ENCODE assay signal across 19 cellular contexts in genomic region chrX:118188977-118189376, GRCh38.
A peak's percentile ranks its signal among the peaks of the same experiment; 100 is the strongest.
DNase-seq lines count a peak whose midpoint lies in the region; ATAC-seq and TF ChIP-seq lines count a peak whose summit lies in the region.
"Had no signal": no experiment of that assay in that cellular context is flagged by ENCODE, and none has a peak within 500 bp of the region (broad histone marks: within the 10 kb centered on the region; RNA-seq: fewer than 3 reads in every experiment).

No MANE protein-coding gene starts in this region.

- TF ChIP-seq CTCF in gastrocnemius medialis (IDR thresholded peaks at IDR 0.05 in 4 of 5, conservative IDR thresholded peaks at IDR 0.05 in 1 of 5) = no peak

- H3K27me3 ChIP-seq in right cardiac atrium (ENCODE audit: control insufficient read depth, insufficient read depth) (no peaks in the 10 kb centered on the region), gastrocnemius medialis (no peaks in the 10 kb centered on the region)
- H3K27me3 ChIP-seq: testis had no signal

- ATAC-seq in right cardiac atrium (peak; percentile 20 to 40), gastrocnemius medialis (no peak)

- H3K4me3 ChIP-seq in right cardiac atrium (ENCODE audit: low read length) (no peak overlapping the region), gastrocnemius medialis (no peak overlapping the region)
- H3K4me3 ChIP-seq: testis had no signal

- in situ Hi-C loops in KBM-7 (cut with MboI; ENCODE audit: low pct_unique_long_range_greater_than_20kb, low sequenced_read_pairs) (no loop called here), gastrocnemius medialis (cut with MboI; ENCODE audit: low sequenced_read_pairs in 4 of 4) (no loop called here)

- H3K36me3 ChIP-seq in gastrocnemius medialis = no peaks in the 10 kb centered on the region

- WGBS in right cardiac atrium = 15% methylated on average over 3 of the region's 3 CpGs

- no peak for TF ChIP-seq POLR2A in gastrocnemius medialis (IDR thresholded peaks at IDR 0.05)

- no peaks in the 10 kb centered on the region for H3K4me1 ChIP-seq in right cardiac atrium (ENCODE audit: control insufficient read depth, insufficient read depth, low read length)
- no peaks in the 10 kb centered on the region for H3K4me1 ChIP-seq in gastrocnemius medialis
- H3K4me1 ChIP-seq: testis had no signal

- H3K27ac ChIP-seq in right cardiac atrium (ENCODE audit: low read length) (no peak overlapping the region), gastrocnemius medialis (no peak overlapping the region)
- H3K27ac ChIP-seq: 22Rv1, testis had no signal

- peak; percentile 5 for DNase-seq in DMS153 (lab: John Stamatoyannopoulos, UW)
- DNase-seq in DMS153 treated with DMSO at 0.1 percent for 48 hours (lab: John Stamatoyannopoulos, UW; ENCODE audit: unreplicated experiment) = no peak
- peak; percentile 7 for DNase-seq in KBM-7
- peak; percentile 7 for DNase-seq in SHP77 treated with DMSO at 0.1 percent for 48 hours (lab: John Stamatoyannopoulos, UW)
- DNase-seq in right cardiac atrium = no peak
- no peak for DNase-seq in activated effector memory CD4-positive, alpha-beta T cell treated with anti-CD3 and anti-CD28 coated beads, Interleukin-2, amount 50 U/mL, for 16 hours
- DNase-seq in activated effector memory CD4-positive, alpha-beta T cell treated with Interleukin-2 at 50 U/mL for 16 hours = no peak
- DNase-seq in gastrocnemius medialis = no peak
- DNase-seq: activated naive CD4-positive, alpha-beta T cell treated with anti-CD3 and anti-CD28 coated beads for 36 hours; dermis blood vessel endothelial cell; erythroblast; kidney; NCI-H1105 treated with DMSO at 0.1 percent for 48 hours; NCI-H524 treated with DMSO at 0.1 percent for 48 hours; occipital lobe; RPMI8226; stimulated activated CD4-positive, alpha-beta T cell treated with anti-CD3 and anti-CD28 coated beads, Interleukin-4, amount 100 ng/mL, for 4 hours; testis had no signal

- no peaks in the 10 kb centered on the region for H3K9me3 ChIP-seq in right cardiac atrium (ENCODE audit: control insufficient read depth, low read length)
- H3K9me3 ChIP-seq in gastrocnemius medialis = no peaks in the 10 kb centered on the region
- H3K9me3 ChIP-seq: testis had no signal

- intact Hi-C loops in right cardiac atrium (cut with DNase I) = no loop called here
- intact Hi-C loops in gastrocnemius medialis (cut with DNase I; ENCODE audit: low total_unique reads) = no loop called here

Comparison
In these comparisons a context has a peak if more than half of its experiments do, and no peak if none do; other contexts are left out.
1. DNase-seq: peak in DMS153 (single experiment), KBM-7 (single experiment) and SHP77 treated with DMSO at 0.1 percent for 48 hours (single experiment); none in DMS153 treated with DMSO at 0.1 percent for 48 hours (single experiment), right cardiac atrium (0 of 3), activated effector memory CD4-positive, alpha-beta T cell treated with anti-CD3 and anti-CD28 coated beads, Interleukin-2, amount 50 U/mL, for 16 hours (single experiment), activated effector memory CD4-positive, alpha-beta T cell treated with Interleukin-2 at 50 U/mL for 16 hours (single experiment) and gastrocnemius medialis (0 of 2).
2. ATAC-seq: peak in right cardiac atrium (2 of 2); none in gastrocnemius medialis (0 of 2).